18 cellular contexts compared by ENCODE assay signal in genomic region chrY:20714391-20714790, GRCh38. TPM values are rescaled to one million over a fixed set of nuclear protein-coding genes. Genes with fewer than 3 reads are reported as not detected.
A peak's percentile ranks its signal among the peaks of the same experiment; 100 is the strongest.
DNase-seq lines count a peak whose midpoint lies in the region; ATAC-seq and TF ChIP-seq lines count a peak whose summit lies in the region.
"Had no signal": no experiment of that assay in that cellular context is flagged by ENCODE, and none has a peak within 500 bp of the region (broad histone marks: within the 10 kb centered on the region; RNA-seq: fewer than 3 reads in every experiment).

No MANE protein-coding gene starts in this region.

- CTCF ChIA-PET in activated naive CD4-positive, alpha-beta T cell treated with anti-CD3 and anti-CD28 coated beads for 36 hours (lab: Charles Lee), result no interaction called here
- CTCF ChIA-PET in CD8-positive, alpha-beta memory T cell (lab: Charles Lee), result no interaction called here
- CTCF ChIA-PET in GM10248 (lab: Yijun Ruan, JAX), result no interaction called here

- intact Hi-C loops in activated naive CD4-positive, alpha-beta T cell treated with anti-CD3 and anti-CD28 coated beads for 36 hours (cut with micrococcal nuclease), result loop anchor here (10.0 kb wide), 1 partner anchor 470 kb away; no protein-coding TSS in a partner anchor

- no peaks in the 10 kb centered on the region for H3K4me1 ChIP-seq in CD8-positive, alpha-beta memory T cell (ENCODE audit: insufficient read depth, low read length)
- H3K4me1 ChIP-seq: pancreas, SJSA1 had no signal

- peak; percentile 65 for ATAC-seq in HG03457 (IDR thresholded peaks at IDR 0.05; ENCODE audit: unreplicated experiment)
- ATAC-seq: left lobe of liver, pancreas had no signal

- no peak overlapping the region for H3K4me3 ChIP-seq in CD8-positive, alpha-beta memory T cell (ENCODE audit: low read length)
- H3K4me3 ChIP-seq: pancreas, SJSA1 had no signal

- no peaks in the 10 kb centered on the region for H3K9me3 ChIP-seq in CD8-positive, alpha-beta memory T cell (ENCODE audit: low read length)
- H3K9me3 ChIP-seq: pancreas, SJSA1 had no signal

- H3K27ac Mint-ChIP-seq in activated naive CD4-positive, alpha-beta T cell treated with anti-CD3 and anti-CD28 coated beads for 36 hours, result no peak overlapping the region
- no peak overlapping the region for H3K27ac Mint-ChIP-seq in CD8-positive, alpha-beta memory T cell
- H3K27ac Mint-ChIP-seq: activated T-cell treated with anti-CD3 and anti-CD28 coated beads, Interleukin-2, amount 50 U/mL, for 24 hours had no signal

- peaks cover 9% of the 10 kb centered on the region for H3K4me1 Mint-ChIP-seq in activated naive CD4-positive, alpha-beta T cell treated with anti-CD3 and anti-CD28 coated beads for 36 hours (ENCODE audit: low read depth)
- no peaks in the 10 kb centered on the region for H3K4me1 Mint-ChIP-seq in CD8-positive, alpha-beta memory T cell

- POLR2A ChIA-PET in CD8-positive, alpha-beta memory T cell (lab: Charles Lee), result no interaction called here
- POLR2A ChIA-PET in GM10248 (lab: Yijun Ruan, JAX), result no interaction called here

- H3K27me3 ChIP-seq in CD8-positive, alpha-beta memory T cell (ENCODE audit: insufficient read depth, low read length, poor library complexity, severe bottlenecking), result no peaks in the 10 kb centered on the region
- H3K27me3 ChIP-seq: pancreas, SJSA1 had no signal

- H3K27me3 Mint-ChIP-seq in activated naive CD4-positive, alpha-beta T cell treated with anti-CD3 and anti-CD28 coated beads for 36 hours (ENCODE audit: low read depth), result no peaks in the 10 kb centered on the region
- peaks cover 0 to 3% of the 10 kb centered on the region in 2 donors for H3K27me3 Mint-ChIP-seq in CD8-positive, alpha-beta memory T cell
- H3K27me3 Mint-ChIP-seq: activated T-cell treated with anti-CD3 and anti-CD28 coated beads, Interleukin-2, amount 50 U/mL, for 24 hours had no signal

- TF ChIP-seq CTCF in GM10248 (IDR thresholded peaks at IDR 0.05; ENCODE audit: control extremely low read depth, extremely low read depth, low read depth, missing control alignments) (no peak), GM20000 (IDR thresholded peaks at IDR 0.05; ENCODE audit: extremely low read depth, missing control alignments) (no peak)

- H3K36me3 Mint-ChIP-seq in activated naive CD4-positive, alpha-beta T cell treated with anti-CD3 and anti-CD28 coated beads for 36 hours (ENCODE audit: low read depth), result no peaks in the 10 kb centered on the region
- H3K36me3 Mint-ChIP-seq in CD8-positive, alpha-beta memory T cell, result no peaks in the 10 kb centered on the region

- no peak overlapping the region for H3K4me3 Mint-ChIP-seq in activated naive CD4-positive, alpha-beta T cell treated with anti-CD3 and anti-CD28 coated beads for 36 hours
- no peak overlapping the region for H3K4me3 Mint-ChIP-seq in CD8-positive, alpha-beta memory T cell
- H3K4me3 Mint-ChIP-seq: activated T-cell treated with anti-CD3 and anti-CD28 coated beads, Interleukin-2, amount 50 U/mL, for 24 hours had no signal

- H3K27ac ChIP-seq in epithelial cell of prostate, result no peak overlapping the region
- no peak overlapping the region for H3K27ac ChIP-seq in CD8-positive, alpha-beta memory T cell (ENCODE audit: low read depth, low read length)
- H3K27ac ChIP-seq: pancreas, SJSA1 had no signal

- DNase-seq in activated naive CD4-positive, alpha-beta T cell treated with anti-CD3 and anti-CD28 coated beads for 36 hours, result peak; percentile 61
- DNase-seq in activated naive CD4-positive, alpha-beta T cell (lab: John Stamatoyannopoulos, UW), result no peak
- peak; percentile 8 for DNase-seq in epithelial cell of prostate (ENCODE audit: low read depth, low spot score)
- DNase-seq in CD8-positive, alpha-beta memory T cell, result no peak
- no peak for DNase-seq in NCI-H1694 treated with DMSO at 0.1 percent for 48 hours (lab: John Stamatoyannopoulos, UW)
- DNase-seq in GM10248 (ENCODE audit: extremely low spot score), result no peak
- DNase-seq in GM20000 (ENCODE audit: low spot score), result no peak
- DNase-seq: activated T-cell treated with anti-CD3 and anti-CD28 coated beads, Interleukin-2, amount 50 U/mL, for 24 hours; DMS153; hypothalamus; MM.1S; NCI-H2171 treated with DMSO at 0.1 percent for 48 hours; pancreas had no signal

- H3K9me3 Mint-ChIP-seq in activated naive CD4-positive, alpha-beta T cell treated with anti-CD3 and anti-CD28 coated beads for 36 hours, result peaks cover 6% of the 10 kb centered on the region
- peaks cover 0 to 8% (median 0%) of the 10 kb centered on the region in 5 donors for H3K9me3 Mint-ChIP-seq in CD8-positive, alpha-beta memory T cell
- H3K9me3 Mint-ChIP-seq: activated T-cell treated with anti-CD3 and anti-CD28 coated beads, Interleukin-2, amount 50 U/mL, for 24 hours had no signal

- no peaks in the 10 kb centered on the region for H3K36me3 ChIP-seq in CD8-positive, alpha-beta memory T cell (ENCODE audit: insufficient read depth, low read length)
- H3K36me3 ChIP-seq: pancreas, SJSA1 had no signal

RNA-seq across cellular contexts. Expression of gene RPS4Y2, which starts 41.5 kb away (rescaled TPM):
- not detected for total RNA-seq in activated naive CD4-positive, alpha-beta T cell treated with anti-CD3 and anti-CD28 coated beads for 36 hours
- not detected for total RNA-seq in CD8-positive, alpha-beta memory T cell
- polyA plus RNA-seq in CD8-positive, alpha-beta memory T cell, result not detected
- total RNA-seq: astrocyte, fibroblast of lung, left lobe of liver, pancreas, SJSA1 had no signal
- polyA plus RNA-seq: fibroblast of lung, pancreas had no signal

Comparison
In these comparisons a context has a peak if more than half of its experiments do, and no peak if none do; other contexts are left out.
1. DNase-seq: peak in activated naive CD4-positive, alpha-beta T cell treated with anti-CD3 and anti-CD28 coated beads for 36 hours (single experiment) and epithelial cell of prostate (single experiment); none in activated naive CD4-positive, alpha-beta T cell (0 of 4), CD8-positive, alpha-beta memory T cell (0 of 5), NCI-H1694 treated with DMSO at 0.1 percent for 48 hours (single experiment), GM10248 (single experiment) and GM20000 (single experiment).